8 cellular contexts compared by ENCODE assay signal in the genomic region with DNA sequence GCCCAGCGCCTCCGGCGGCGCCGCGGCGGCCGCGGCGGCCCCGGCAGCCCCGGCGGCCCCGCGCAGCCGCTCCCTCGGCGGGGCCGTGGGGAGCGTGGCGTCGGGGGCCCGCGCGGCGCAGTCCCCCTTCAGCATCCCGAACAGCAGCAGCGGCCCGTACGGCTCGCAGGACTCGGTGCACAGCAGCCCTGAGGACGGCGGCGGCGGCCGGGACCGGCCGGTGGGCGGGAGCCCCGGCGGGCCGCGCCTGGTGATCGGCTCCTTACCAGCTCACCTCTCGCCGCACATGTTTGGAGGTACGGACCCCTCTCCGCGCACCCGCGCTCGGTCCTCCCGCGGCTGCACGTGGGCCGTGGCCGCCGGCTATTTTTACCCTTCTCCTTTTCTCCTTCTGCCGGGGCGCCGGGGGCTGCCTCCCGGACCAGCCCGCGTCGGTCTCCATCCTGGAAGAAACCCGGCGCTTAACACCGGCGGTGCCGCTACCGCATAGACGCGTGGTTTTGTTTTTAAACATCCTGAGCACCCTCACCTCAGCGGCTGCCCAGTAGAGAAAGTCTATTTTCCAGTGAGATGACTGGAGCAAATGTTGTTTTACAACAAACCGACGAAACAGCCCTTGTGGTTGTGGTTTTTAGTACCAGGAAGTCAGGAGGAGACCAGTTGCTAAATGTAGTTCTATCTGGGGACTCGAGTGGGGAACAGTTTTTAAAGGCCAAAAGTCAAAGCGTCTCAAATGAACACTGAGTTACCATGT. TPM values are rescaled to one million over a fixed set of nuclear protein-coding genes. Genes with fewer than 3 reads are reported as not detected.
DNase-seq lines count a peak whose midpoint lies in the region; ATAC-seq and TF ChIP-seq lines count a peak whose summit lies in the region.

No MANE protein-coding gene starts in this region.

- under 1% methylated on average over 78 of the region's 79 CpGs for WGBS in right cardiac atrium

- peaks cover 46% of the 10 kb centered on the region for H3K4me1 Mint-ChIP-seq in activated naive CD8-positive, alpha-beta T cell treated with anti-CD3 and anti-CD28 coated beads for 36 hours

- TF ChIP-seq CTCF in BJ (IDR thresholded peaks at IDR 0.05; ENCODE audit: insufficient read depth, low read depth, low read length) = no peak

- H3K27ac Mint-ChIP-seq in activated naive CD8-positive, alpha-beta T cell treated with anti-CD3 and anti-CD28 coated beads for 36 hours = peak overlapping the region; percentile 97

- in situ Hi-C loops in SK-MEL-5 (cut with HindIII; ENCODE audit: low pct_unique_long_range_greater_than_20kb, low sequenced_read_pairs) = no loop called here

- TF ChIP-seq POLR2A in GM19193 (IDR thresholded peaks at IDR 0.05; ENCODE audit: extremely low read depth, insufficient read depth, insufficient read length) = peak; percentile 31

- peak overlapping the region; percentile 98 for H3K27ac ChIP-seq in right cardiac atrium (ENCODE audit: low read length)

- peaks cover 10% of the 10 kb centered on the region for H3K36me3 Mint-ChIP-seq in activated naive CD8-positive, alpha-beta T cell treated with anti-CD3 and anti-CD28 coated beads for 36 hours

- H3K4me3 ChIP-seq in BJ (ENCODE audit: low read depth, low read length) = peak overlapping the region; percentile 74
- peak overlapping the region; percentile 94 for H3K4me3 ChIP-seq in right cardiac atrium (ENCODE audit: low read length)

- POLR2A ChIA-PET in BJ (lab: Charles Lee) = no interaction called here

- no peaks in the 10 kb centered on the region for H3K9me3 Mint-ChIP-seq in activated naive CD8-positive, alpha-beta T cell treated with anti-CD3 and anti-CD28 coated beads for 36 hours

- H3K9me3 ChIP-seq in right cardiac atrium (ENCODE audit: control insufficient read depth, low read length) = no peaks in the 10 kb centered on the region

- no peaks in the 10 kb centered on the region for H3K27me3 ChIP-seq in BJ (ENCODE audit: control insufficient read depth, insufficient read depth, low read length)
- H3K27me3 ChIP-seq in right cardiac atrium (ENCODE audit: control insufficient read depth, insufficient read depth) = no peaks in the 10 kb centered on the region

- peaks cover 2% of the 10 kb centered on the region for H3K4me1 ChIP-seq in right cardiac atrium (ENCODE audit: control insufficient read depth, insufficient read depth, low read length)

- H3K36me3 ChIP-seq in BJ (ENCODE audit: control insufficient read depth, insufficient read depth, low read length) = no peaks in the 10 kb centered on the region

- intact Hi-C loops in right cardiac atrium (cut with DNase I) = no loop called here
- intact Hi-C loops in sciatic nerve (cut with DNase I) = no loop called here

- peak overlapping the region; percentile 94 for H3K4me3 Mint-ChIP-seq in activated naive CD8-positive, alpha-beta T cell treated with anti-CD3 and anti-CD28 coated beads for 36 hours

- no peaks in the 10 kb centered on the region for H3K27me3 Mint-ChIP-seq in activated naive CD8-positive, alpha-beta T cell treated with anti-CD3 and anti-CD28 coated beads for 36 hours

- CTCF ChIA-PET in BJ (lab: Yijun Ruan, JAX) = no interaction called here

- DNase-seq in BJ (ENCODE audit: low read depth) (no peak), SK-MEL-5 (ENCODE audit: low read depth, low spot score) (peak; percentile 60), right cardiac atrium (peak; percentile 27 to 67 (median 67)), sciatic nerve (ENCODE audit: low spot score) (peak; percentile 66), iPS-NIHi7 (ENCODE audit: extremely low spot score) (no peak)
- DNase-seq in activated naive CD8-positive, alpha-beta T cell treated with anti-CD3 and anti-CD28 coated beads for 36 hours = peak; percentile 65

- ATAC-seq in HG03442 (IDR thresholded peaks at IDR 0.05; ENCODE audit: unreplicated experiment) = peak; percentile 1
- ATAC-seq in right cardiac atrium = no peak
- ATAC-seq in sciatic nerve = no peak

RNA-seq across cellular contexts. Expression of a gene that starts 1.3 kb away (rescaled TPM):
- polyA plus RNA-seq in BJ (2011; rRNA removed) (1.6 and 2.8 TPM in 2 replicates), right cardiac atrium (2.5 TPM)
- polyA minus RNA-seq in BJ (2011; rRNA and poly(A)+ RNA removed) = 0.77 and 0.85 TPM in 2 replicates
- total RNA-seq in SK-MEL-5 (2014; rRNA removed; shearing (Covaris generic)) = 27.8 and 34.7 TPM in 2 replicates
- polyA plus RNA-seq in SK-MEL-5 (2015; cell fraction: cytosol; rRNA removed) = 18.0 and 20.4 TPM in 2 replicates
- polyA plus RNA-seq in SK-MEL-5 (2015; cell fraction: nucleus; rRNA removed) = 16.1 and 16.2 TPM in 2 replicates
- 1 to 10 TPM; 6.9 TPM for total RNA-seq in activated naive CD8-positive, alpha-beta T cell treated with anti-CD3 and anti-CD28 coated beads for 36 hours
- total RNA-seq in right cardiac atrium (1 to 10 TPM; 5.8 to 8.5 (median 7.0) TPM), sciatic nerve (27.8 TPM)

Comparison
In these comparisons a context has a peak if more than half of its experiments do, and no peak if none do; other contexts are left out.
1. DNase-seq: peak in SK-MEL-5 (single experiment), activated naive CD8-positive, alpha-beta T cell treated with anti-CD3 and anti-CD28 coated beads for 36 hours (single experiment), right cardiac atrium (3 of 3) and sciatic nerve (single experiment); none in BJ (single experiment) and iPS-NIHi7 (single experiment).